In the genomic region with DNA sequence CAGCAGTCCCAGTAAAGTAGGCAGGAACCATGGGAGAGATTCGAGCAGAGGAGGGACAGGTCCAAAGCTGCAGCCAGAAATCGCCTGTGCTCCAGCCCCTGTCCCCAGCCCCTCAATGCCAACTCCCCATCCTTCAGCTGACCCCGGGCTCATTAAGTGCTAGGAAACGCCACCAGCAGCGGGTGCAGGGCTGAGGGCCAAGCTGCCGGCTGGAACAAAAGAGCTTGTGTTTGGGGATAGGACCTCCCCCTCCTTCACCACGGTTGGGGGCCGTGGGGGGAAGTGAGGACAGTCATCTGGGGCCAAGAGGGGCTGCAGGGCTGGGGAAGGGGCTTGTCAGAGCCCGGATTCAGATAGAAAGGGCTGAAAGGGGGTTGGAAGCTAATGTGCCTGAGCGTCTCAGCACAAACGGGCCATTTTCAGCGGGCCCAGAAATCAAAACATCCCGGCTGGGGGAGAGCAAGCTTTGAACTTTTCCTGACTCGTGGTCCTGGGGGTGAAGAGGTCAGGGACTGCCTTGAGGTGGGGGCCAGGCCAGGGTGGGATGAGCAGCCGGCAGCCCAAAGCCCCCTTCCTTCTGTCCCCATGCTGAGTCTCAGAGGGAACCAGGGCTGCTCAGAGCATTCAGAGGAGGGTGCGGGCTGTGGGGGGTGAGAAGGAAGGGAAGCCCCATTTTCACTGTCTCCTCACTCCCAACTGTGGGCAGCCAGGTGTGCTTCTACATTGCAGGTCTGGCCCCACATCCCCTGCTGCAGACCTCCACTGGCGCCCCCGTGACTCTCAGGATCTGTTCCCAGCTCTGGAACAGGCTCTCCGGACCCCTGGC, we compare ENCODE assay signal across 20 cellular contexts.
DNase-seq lines count a peak whose midpoint lies in the region.
"Had no signal": no experiment of that assay in that cellular context is flagged by ENCODE, and none has a peak within 500 bp of the region (broad histone marks: within the 10 kb centered on the region; RNA-seq: fewer than 3 reads in every experiment).

No MANE protein-coding gene starts in this region.

- H3K4me3 ChIP-seq in ectodermal cell (ENCODE audit: insufficient read depth, low read depth, low read length) = no peak overlapping the region
- H3K4me3 ChIP-seq in GM23248 = no peak overlapping the region
- H3K4me3 ChIP-seq: hepatocyte, MG63 had no signal

- in situ Hi-C loops in GM23248 (cut with MboI) = no loop called here

- H3K9me3 ChIP-seq in ectodermal cell (ENCODE audit: control insufficient read depth, low read length) = no peaks in the 10 kb centered on the region
- H3K9me3 ChIP-seq in GM23248 (ENCODE audit: low read depth) = no peaks in the 10 kb centered on the region
- H3K9me3 ChIP-seq: MG63 had no signal

- no peak overlapping the region for H3K9ac ChIP-seq in GM23248

- H3K4me1 ChIP-seq in ectodermal cell (ENCODE audit: control insufficient read depth, insufficient read depth, low read length) (peaks cover 32% of the 10 kb centered on the region), GM23248 (ENCODE audit: insufficient read depth) (no peaks in the 10 kb centered on the region)

- H3K9me2 ChIP-seq in GM23248 (ENCODE audit: insufficient read depth) = no peaks in the 10 kb centered on the region

- H3K27me3 ChIP-seq in ectodermal cell (ENCODE audit: control insufficient read depth, insufficient read depth, low read length, poor library complexity, severe bottlenecking) (no peaks in the 10 kb centered on the region), layer of hippocampus (ENCODE audit: control insufficient read depth, insufficient read depth, low read length) (no peaks in the 10 kb centered on the region), GM23248 (replicated peaks; ENCODE audit: insufficient read depth) (0 out of 2 replicates have a peak, but pooled peaks cover 3% of the 10 kb centered on the region)
- H3K27me3 ChIP-seq: hepatocyte, MG63 had no signal

- no peak overlapping the region for H3K4me2 ChIP-seq in GM23248 (ENCODE audit: unreplicated experiment)
- H3K4me2 ChIP-seq: hepatocyte had no signal

- no peaks in the 10 kb centered on the region for H4K20me1 ChIP-seq in GM23248 (ENCODE audit: insufficient read depth)

- H3K36me3 ChIP-seq in ectodermal cell (ENCODE audit: control insufficient read depth, insufficient read depth, low read length) = no peaks in the 10 kb centered on the region
- no peaks in the 10 kb centered on the region for H3K36me3 ChIP-seq in GM23248 (ENCODE audit: low read depth)
- H3K36me3 ChIP-seq: MG63 had no signal

- peak; percentile 39 for DNase-seq in DMS 273 (lab: John Stamatoyannopoulos, UW; ENCODE audit: unreplicated experiment)
- no peak for DNase-seq in DMS 273 treated with DMSO at 0.1 percent for 48 hours (lab: John Stamatoyannopoulos, UW)
- DNase-seq in retina = peak; percentile 87
- DNase-seq in UCSD-AML1 (lab: John Stamatoyannopoulos, UW; ENCODE audit: unreplicated experiment) = no peak
- DNase-seq in ureter (ENCODE audit: low spot score) = no peak
- no peak for DNase-seq in GM23248
- DNase-seq: activated effector memory CD4-positive, alpha-beta T cell treated with Interleukin-2 at 50 U/mL for 16 hours; aorta; MG63; natural killer cell; NCI-H2029 treated with DMSO at 0.1 percent for 48 hours; NCI-H82; stimulated activated CD4-positive, alpha-beta T cell treated with anti-CD3 and anti-CD28 coated beads, Interleukin-4, amount 100 ng/mL, for 1 hour; stimulated activated CD8-positive, alpha-beta memory T cell treated with anti-CD3 and anti-CD28 coated beads, Interleukin-4, amount 100 ng/mL, for 48 hours; T-helper 1 cell had no signal

- H3K27ac ChIP-seq in ectodermal cell (ENCODE audit: insufficient read depth, low read depth, low read length, poor library complexity, severe bottlenecking) = peak overlapping the region; percentile 61
- peak overlapping the region; percentile 36 for H3K27ac ChIP-seq in layer of hippocampus (ENCODE audit: low read depth, low read length)
- H3K27ac ChIP-seq in GM23248 = no peak overlapping the region
- H3K27ac ChIP-seq: 22Rv1, hepatocyte, RWPE1 had no signal

- WGBS in ectodermal cell, 2 experiments = 24 to 26% methylated on average over 19 of the region's 19 CpGs
- WGBS in GM23248 (ENCODE audit: low coverage in 1 of 2, low lambda C conversion rate in 2 of 2, missing lambda C conversion rate in 2 of 2), 2 experiments = 62 to 63% methylated on average over 18 to 19 of the region's 19 CpGs

- no peaks in the 10 kb centered on the region for H3F3A ChIP-seq in GM23248 (ENCODE audit: insufficient read depth)

- H2AFZ ChIP-seq in GM23248 = no peak overlapping the region
- H2AFZ ChIP-seq: hepatocyte had no signal

- H3K79me2 ChIP-seq in GM23248 (ENCODE audit: insufficient read depth) = no peaks in the 10 kb centered on the region
- H3K79me2 ChIP-seq: hepatocyte had no signal

Comparison
In these comparisons a context has a peak if more than half of its experiments do, and no peak if none do; other contexts are left out.
1. DNase-seq: peak in DMS 273 (single experiment) and retina (single experiment); none in DMS 273 treated with DMSO at 0.1 percent for 48 hours (single experiment), UCSD-AML1 (single experiment), ureter (single experiment) and GM23248 (single experiment).